ENCODE assay signal across 25 cellular contexts in the genomic region with DNA sequence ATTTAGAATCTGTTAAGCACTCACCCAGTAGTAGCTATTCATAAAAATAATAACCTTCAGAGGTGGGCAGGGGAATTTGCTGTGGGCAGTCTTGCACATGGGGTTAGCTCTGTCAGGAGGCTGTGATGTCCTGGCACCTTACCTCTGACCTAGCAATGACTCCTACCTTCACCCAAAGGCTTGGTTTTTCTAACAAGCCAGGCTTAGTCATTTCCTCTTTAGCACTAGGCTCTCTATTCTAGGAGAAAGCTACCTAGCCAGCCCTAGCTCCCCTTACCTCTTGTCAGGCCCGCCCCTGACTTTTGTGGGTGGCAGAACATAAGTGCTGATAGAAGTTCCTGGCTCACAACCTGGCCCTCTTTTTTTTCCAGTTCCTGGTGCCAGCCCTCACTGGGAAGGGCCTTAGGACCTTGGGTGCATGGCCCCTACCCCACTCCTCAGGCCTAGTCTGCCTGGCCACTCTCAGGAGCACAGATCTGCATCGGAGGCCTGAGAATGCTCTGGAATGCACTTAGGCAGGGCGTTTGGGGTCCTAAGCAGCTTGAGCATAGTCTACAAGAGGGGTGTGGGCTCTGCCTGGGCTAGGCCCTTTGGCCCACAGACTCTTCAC. TPM values are rescaled to one million over a fixed set of nuclear protein-coding genes. Genes with fewer than 3 reads are reported as not detected.
A peak's percentile ranks its signal among the peaks of the same experiment; 100 is the strongest.
DNase-seq lines count a peak whose midpoint lies in the region; ATAC-seq and TF ChIP-seq lines count a peak whose summit lies in the region.
"Had no signal": no experiment of that assay in that cellular context is flagged by ENCODE, and none has a peak within 500 bp of the region (broad histone marks: within the 10 kb centered on the region; RNA-seq: fewer than 3 reads in every experiment).

No MANE protein-coding gene starts in this region.

- CTCF ChIA-PET in Calu3 (lab: Charles Lee) = interaction anchor here (0.6 to 1.3 kb wide), 3 partner anchors 7 to 102 kb away, joined by 3 to 10 read pairs (median 5); no protein-coding TSS in a partner anchor

- ATAC-seq in RWPE2 (ENCODE audit: low read depth) = peak; percentile 100
- no peak for ATAC-seq in GM21381 (IDR thresholded peaks at IDR 0.05; ENCODE audit: unreplicated experiment)
- ATAC-seq: right lobe of liver had no signal

- H3K27me3 Mint-ChIP-seq in Calu3 (ENCODE audit: unreplicated experiment) = peaks cover 19% of the 10 kb centered on the region

- no peak overlapping the region for H3K27ac ChIP-seq in RWPE2 (ENCODE audit: poor library complexity, severe bottlenecking)
- H3K27ac ChIP-seq: GM23248, right lobe of liver, SJSA1, thyroid gland had no signal

- no peaks in the 10 kb centered on the region for H3K36me3 ChIP-seq in RWPE2 (ENCODE audit: low read depth)
- H3K36me3 ChIP-seq: right lobe of liver, SJSA1, thyroid gland had no signal

- TF ChIP-seq CTCF in Calu3 (IDR thresholded peaks at IDR 0.05; ENCODE audit: unreplicated experiment) (no peak), RWPE2 (IDR thresholded peaks at IDR 0.05; ENCODE audit: poor library complexity, severe bottlenecking) (no peak), fibroblast of mammary gland (conservative IDR thresholded peaks at IDR 0.05; ENCODE audit: control insufficient read depth, insufficient read depth, low read depth, low read length) (no peak)

- peaks cover 20% of the 10 kb centered on the region for H3K4me1 Mint-ChIP-seq in Calu3 (ENCODE audit: low read depth, unreplicated experiment)
- H3K4me1 Mint-ChIP-seq: activated B cell treated with CpG ODN at 0.5 μM for 24 hours; B cell; stimulated activated memory B cell treated with anti-CD40 and anti-IgM and Interleukin-4, amounts not matched to agents 10 μg/mL and 1 μg/mL and 100 μg/mL, for 72 hours had no signal

- H3K27ac Mint-ChIP-seq in Calu3 (ENCODE audit: unreplicated experiment) = no peak overlapping the region
- H3K27ac Mint-ChIP-seq: activated B cell treated with CpG ODN at 0.5 μM for 24 hours; B cell; stimulated activated memory B cell treated with anti-CD40 and anti-IgM and Interleukin-4, amounts not matched to agents 10 μg/mL and 1 μg/mL and 100 μg/mL, for 72 hours had no signal

- no peak overlapping the region for H3K4me3 Mint-ChIP-seq in Calu3 (ENCODE audit: low read depth, unreplicated experiment)
- H3K4me3 Mint-ChIP-seq: activated B cell treated with CpG ODN at 0.5 μM for 24 hours; B cell; stimulated activated memory B cell treated with anti-CD40 and anti-IgM and Interleukin-4, amounts not matched to agents 10 μg/mL and 1 μg/mL and 100 μg/mL, for 72 hours had no signal

- no peaks in the 10 kb centered on the region for H3K9me3 Mint-ChIP-seq in Calu3 (ENCODE audit: low read depth, unreplicated experiment)
- H3K9me3 Mint-ChIP-seq: activated B cell treated with CpG ODN at 0.5 μM for 24 hours; stimulated activated memory B cell treated with anti-CD40 and anti-IgM and Interleukin-4, amounts not matched to agents 10 μg/mL and 1 μg/mL and 100 μg/mL, for 72 hours had no signal

- H3K4me3 ChIP-seq in RWPE2 (ENCODE audit: severe bottlenecking) (no peak overlapping the region), fibroblast of mammary gland (ENCODE audit: control insufficient read depth, low read depth, low read length) (no peak overlapping the region)
- H3K4me3 ChIP-seq: GM23248, right lobe of liver, SJSA1, thyroid gland had no signal

- BruUV-seq in Calu3 (replicated peaks; lab: Mats Ljungman, UMichigan) = no TSS peak

- no peaks in the 10 kb centered on the region for H3K36me3 Mint-ChIP-seq in Calu3 (ENCODE audit: insufficient read depth, unreplicated experiment)
- H3K36me3 Mint-ChIP-seq: stimulated activated memory B cell treated with anti-CD40 and anti-IgM and Interleukin-4, amounts not matched to agents 10 μg/mL and 1 μg/mL and 100 μg/mL, for 72 hours had no signal

- intact Hi-C loops in Calu3 (cut with micrococcal nuclease; ENCODE audit: unreplicated experiment) = no loop called here

- DNase-seq in A172 (ENCODE audit: low spot score) (peak; percentile 1), Calu3 (peak; percentile 7), RWPE2 (ENCODE audit: low spot score) (no peak), fibroblast of mammary gland (ENCODE audit: low read depth) (peak; percentile 12), T1000 (lab: John Stamatoyannopoulos, UW) (no peak), Ammon's horn (ENCODE audit: low spot score) (no peak)
- DNase-seq: activated B cell treated with CpG ODN at 0.5 μM for 24 hours; activated gamma-delta T cell; aorta; COR-L47; effector CD4-positive, alpha-beta T cell; EL; GM23248; head of caudate nucleus; NCI-H1092; NCI-H526; occipital lobe; right lobe of liver; stimulated activated CD4-positive, alpha-beta T cell treated with anti-CD3 and anti-CD28 coated beads, Interleukin-15, amount 100 ng/mL, for 24 hours; thyroid gland had no signal

- no peaks in the 10 kb centered on the region for H3K27me3 ChIP-seq in RWPE2 (ENCODE audit: insufficient read depth, poor library complexity, severe bottlenecking)
- H3K27me3 ChIP-seq: right lobe of liver, thyroid gland had no signal

- H3K9me3 ChIP-seq in RWPE2 (ENCODE audit: severe bottlenecking) = no peaks in the 10 kb centered on the region
- H3K9me3 ChIP-seq: right lobe of liver, SJSA1, thyroid gland had no signal

- peaks cover 8% of the 10 kb centered on the region for H3K4me1 ChIP-seq in RWPE2 (ENCODE audit: insufficient read depth, poor library complexity, severe bottlenecking)
- H3K4me1 ChIP-seq: right lobe of liver, SJSA1, thyroid gland had no signal

RNA-seq across cellular contexts. Expression of a gene that starts 17.7 kb away (rescaled TPM):
- not detected in 2 replicates for total RNA-seq in A172 (2014; rRNA removed; shearing (Covaris generic))
- total RNA-seq in Calu3 (2022) = not detected in 2 replicates
- total RNA-seq: activated B cell treated with CpG ODN at 0.5 μM for 24 hours, aorta, B cell, GM23248, lower leg skin, occipital lobe, SJSA1, thyroid gland had no signal

RNA-seq across cellular contexts. Expression of a gene that starts 27.5 kb away (rescaled TPM):
- total RNA-seq in A172 (2014; rRNA removed; shearing (Covaris generic)) = not detected in 2 replicates
- not detected in 2 replicates for total RNA-seq in Calu3 (2022)
- total RNA-seq: activated B cell treated with CpG ODN at 0.5 μM for 24 hours, aorta, B cell, GM23248, occipital lobe, right lobe of liver, SJSA1, thyroid gland had no signal

RNA-seq across cellular contexts. Expression of a gene that starts 58.3 kb away (rescaled TPM):
- total RNA-seq in A172 (2014; rRNA removed; shearing (Covaris generic)) = 70.6 and 85.8 TPM in 2 replicates
- 159 and 174 TPM in 2 replicates for total RNA-seq in Calu3 (2022)

Comparison
In these comparisons a context has a peak if more than half of its experiments do, and no peak if none do; other contexts are left out.
1. DNase-seq: peak in A172 (single experiment), Calu3 (single experiment) and fibroblast of mammary gland (single experiment); none in RWPE2 (single experiment), T1000 (single experiment) and Ammon's horn (single experiment).